Comparison of ENCODE assay signal across 9 cellular contexts in genomic region chrX:39242187-39242586, GRCh38.
A peak's percentile ranks its signal among the peaks of the same experiment; 100 is the strongest.
DNase-seq lines count a peak whose midpoint lies in the region; TF ChIP-seq lines count a peak whose summit lies in the region.
"Had no signal": no experiment of that assay in that cellular context is flagged by ENCODE, and none has a peak within 500 bp of the region (broad histone marks: within the 10 kb centered on the region; RNA-seq: fewer than 3 reads in every experiment).

No MANE protein-coding gene starts in this region.

- intact Hi-C loops in adrenal gland (cut with DNase I) (no loop called here), PC-9 (cut with micrococcal nuclease; ENCODE audit: unreplicated experiment) (no loop called here)

- no TSS peak for BruUV-seq in PC-9 (replicated peaks; lab: Mats Ljungman, UMichigan)

- no peaks in the 10 kb centered on the region for H4K20me1 ChIP-seq in PC-9 (ENCODE audit: insufficient read depth)

- H3K36me3 ChIP-seq in adrenal gland (replicated peaks in 1 of 2): no peaks in the 10 kb centered on the region
- no peaks in the 10 kb centered on the region for H3K36me3 ChIP-seq in PC-9 (ENCODE audit: low read depth)

- CTCF ChIA-PET in PC-9 (lab: Charles Lee): no interaction called here

- no peak for TF ChIP-seq POLR2A in adrenal gland (IDR thresholded peaks at IDR 0.05)

- H3K27me3 ChIP-seq in adrenal gland (peaks cover 21% of the 10 kb centered on the region), PC-9 (ENCODE audit: insufficient read depth, low read depth) (no peaks in the 10 kb centered on the region)

- TF ChIP-seq CTCF in adrenal gland (IDR thresholded peaks at IDR 0.05) (peak in 5 of 6 experiments; percentile 15 to 48 (median 45)), PC-9 (conservative IDR thresholded peaks at IDR 0.05) (no peak)

- H3K4me3 ChIP-seq in adrenal gland (no peak overlapping the region), PC-9 (no peak overlapping the region)

- H3K9me3 ChIP-seq in adrenal gland (replicated peaks in 1 of 3): no peaks in the 10 kb centered on the region
- no peaks in the 10 kb centered on the region for H3K9me3 ChIP-seq in PC-9 (ENCODE audit: insufficient read depth, low read depth)

- no peaks in the 10 kb centered on the region for H3F3A ChIP-seq in PC-9 (ENCODE audit: insufficient read depth, low read depth)

- POLR2A ChIA-PET in PC-9 (lab: Charles Lee; ENCODE audit: unreplicated experiment): no interaction called here

- DNase-seq in NCI-H82 (lab: John Stamatoyannopoulos, UW) (peak; percentile 71), NCI-H82 treated with DMSO at 0.1 percent for 48 hours (lab: John Stamatoyannopoulos, UW; ENCODE audit: unreplicated experiment) (no peak), NCI-H128 (lab: John Stamatoyannopoulos, UW; ENCODE audit: unreplicated experiment) (peak; percentile 2), adrenal gland (peak in 3 of 7 donors; percentile 8 to 20 (median 16)), left kidney (ENCODE audit: low read depth, low spot score) (peak; percentile 79), PC-9 (no peak)
- no peak for DNase-seq in activated CD4-positive, CD25-positive, alpha-beta regulatory T cell (lab: John Stamatoyannopoulos, UW)
- DNase-seq in stimulated activated CD4-positive, alpha-beta T cell treated with anti-CD3 and anti-CD28 coated beads, Interleukin-2, amount 100 ng/mL, for 48 hours: no peak
- DNase-seq: activated B cell treated with CpG ODN at 0.5 μM for 24 hours had no signal

- no peak overlapping the region for H2AFZ ChIP-seq in PC-9

- H3K4me1 ChIP-seq in adrenal gland (replicated peaks in 1 of 2) (no peaks in the 10 kb centered on the region), PC-9 (replicated peaks; ENCODE audit: insufficient read depth) (no peaks in the 10 kb centered on the region)

- WGBS in adrenal gland, 4 donors: 77 to 100% (median 85%) methylated on average over 1 of the region's 1 CpG

- H3K9me2 ChIP-seq in PC-9 (ENCODE audit: insufficient read depth): no peaks in the 10 kb centered on the region

- no peak overlapping the region for H3K4me2 ChIP-seq in PC-9

- no peaks in the 10 kb centered on the region for H3K79me2 ChIP-seq in PC-9 (ENCODE audit: low read depth)

- H3K27ac ChIP-seq in adrenal gland (no peak overlapping the region), PC-9 (no peak overlapping the region)

Comparison
In these comparisons a context has a peak if more than half of its experiments do, and no peak if none do; other contexts are left out.
1. DNase-seq: peak in NCI-H82 (single experiment), NCI-H128 (single experiment) and left kidney (single experiment); none in NCI-H82 treated with DMSO at 0.1 percent for 48 hours (single experiment), activated CD4-positive, CD25-positive, alpha-beta regulatory T cell (0 of 4), stimulated activated CD4-positive, alpha-beta T cell treated with anti-CD3 and anti-CD28 coated beads, Interleukin-2, amount 100 ng/mL, for 48 hours (0 of 2) and PC-9 (0 of 2).